In genomic region chr3:171950373-171950772, GRCh38 we compare ENCODE assay signal across 15 cellular contexts.
DNase-seq lines count a peak whose midpoint lies in the region; TF ChIP-seq lines count a peak whose summit lies in the region.
"Had no signal": no experiment of that assay in that cellular context is flagged by ENCODE, and none has a peak within 500 bp of the region (broad histone marks: within the 10 kb centered on the region; RNA-seq: fewer than 3 reads in every experiment).

No MANE protein-coding gene starts in this region.

- TF ChIP-seq RAD21 in SK-N-SH (IDR thresholded peaks at IDR 0.05; ENCODE audit: low read length), result no peak

- H2AFZ ChIP-seq in SK-N-SH (ENCODE audit: low read depth), result peak overlapping the region; percentile 0; the same call in 1 of the 2 replicates

- H3K4me1 ChIP-seq in HEK293 (ENCODE audit: control insufficient read depth, insufficient read depth, low read length), result peaks cover 4% of the 10 kb centered on the region
- H3K4me1 ChIP-seq in SK-N-SH (ENCODE audit: control insufficient read depth in 1 of 2, insufficient read depth in 2 of 2, low read depth in 1 of 2, low read length in 1 of 2), result peaks cover 0 to 8% of the 10 kb centered on the region in 2 experiments; a peak in 3 of 4 replicates
- H3K4me1 ChIP-seq in BE2C, result no peaks in the 10 kb centered on the region; the same call in 1 of the 2 replicates
- peaks cover 0 to 18% (median 11%) of the 10 kb centered on the region in 4 donors for H3K4me1 ChIP-seq in esophagus muscularis mucosa
- H3K4me1 ChIP-seq: upper lobe of right lung had no signal

- TF ChIP-seq EP300 in SK-N-SH (IDR thresholded peaks at IDR 0.05; ENCODE audit: borderline replicate concordance in 1 of 2, low read depth in 1 of 2, low read length in 1 of 2) (no peak), esophagus muscularis mucosa (IDR thresholded peaks at IDR 0.05) (no peak)

- intact Hi-C loops in esophagus muscularis mucosa (cut with DNase I), result no loop called here

- no peaks in the 10 kb centered on the region for H3K9me2 ChIP-seq in SK-N-SH

- TF ChIP-seq POLR2A in esophagus muscularis mucosa (IDR thresholded peaks at IDR 0.05; ENCODE audit: low read depth), result no peak

- POLR2A ChIA-PET in HEK293 (lab: Yijun Ruan, JAX) (no interaction called here), SK-N-SH (lab: Yijun Ruan, JAX) (no interaction called here)

- no peaks in the 10 kb centered on the region for H3K27me3 ChIP-seq in SK-N-SH (ENCODE audit: insufficient read depth)
- no peaks in the 10 kb centered on the region for H3K27me3 ChIP-seq in BE2C
- H3K27me3 ChIP-seq in esophagus muscularis mucosa, result no peaks in the 10 kb centered on the region
- H3K27me3 ChIP-seq: upper lobe of right lung had no signal

- H3K36me3 ChIP-seq in HEK293 (ENCODE audit: control insufficient read depth in 2 of 2, insufficient read depth in 1 of 2, low read length in 2 of 2), result no peaks in the 10 kb centered on the region
- no peaks in the 10 kb centered on the region for H3K36me3 ChIP-seq in SK-N-SH (replicated peaks in 1 of 2; ENCODE audit: control insufficient read depth in 1 of 2, insufficient read depth in 2 of 2, low read length in 1 of 2)
- no peaks in the 10 kb centered on the region for H3K36me3 ChIP-seq in BE2C
- no peaks in the 10 kb centered on the region for H3K36me3 ChIP-seq in esophagus muscularis mucosa
- H3K36me3 ChIP-seq: upper lobe of right lung had no signal

- WGBS in SK-N-SH (ENCODE audit: low lambda C conversion rate), result 29% methylated on average over 1 of the region's 1 CpG
- WGBS in esophagus muscularis mucosa, result 44% methylated on average over 1 of the region's 1 CpG

- no peaks in the 10 kb centered on the region for H3K79me2 ChIP-seq in SK-N-SH (ENCODE audit: insufficient read depth)

- TF ChIP-seq CTCF in HEK293 (tag by site-specific recombination; IDR thresholded peaks at IDR 0.05) (no peak), SK-N-SH (IDR thresholded peaks at IDR 0.05) (no peak), BE2C (IDR thresholded peaks at IDR 0.05; ENCODE audit: low read depth, low read length) (no peak), esophagus muscularis mucosa (IDR thresholded peaks at IDR 0.05) (no peak)

- DNase-seq in AG08395 (ENCODE audit: low spot score) (peak; percentile 60), SK-N-SH (peak; percentile 14), iPS-NIHi11 (ENCODE audit: low spot score) (peak; percentile 64), BE2C (no peak), SK-N-DZ (ENCODE audit: low spot score) (no peak), NCI-H1048 (lab: John Stamatoyannopoulos, UW) (no peak), esophagus muscularis mucosa (ENCODE audit: extremely low spot score) (no peak)
- DNase-seq: CD4-positive, alpha-beta memory T cell; foreskin melanocyte; GOT3; NCI-H510A; stimulated activated CD4-positive, alpha-beta T cell treated with anti-CD3 and anti-CD28 coated beads, Interleukin-4, amount 100 ng/mL, for 4 hours; upper lobe of right lung had no signal

- no peak overlapping the region for H3K9ac ChIP-seq in SK-N-SH

- H3K9me3 ChIP-seq in HEK293 (ENCODE audit: control insufficient read depth, insufficient read depth, low read depth, low read length), result no peaks in the 10 kb centered on the region
- no peaks in the 10 kb centered on the region for H3K9me3 ChIP-seq in SK-N-SH
- no peaks in the 10 kb centered on the region for H3K9me3 ChIP-seq in BE2C
- no peaks in the 10 kb centered on the region for H3K9me3 ChIP-seq in esophagus muscularis mucosa
- H3K9me3 ChIP-seq: upper lobe of right lung had no signal

- H3K27ac ChIP-seq in HEK293 (ENCODE audit: extremely low read depth, low read depth, low read length) (no peak overlapping the region), SK-N-SH (ENCODE audit: low read depth in 2 of 2, low read length in 1 of 2) (no peak overlapping the region), esophagus muscularis mucosa (replicated peaks in 1 of 4) (no peak overlapping the region)
- H3K27ac ChIP-seq: HL-60, upper lobe of right lung had no signal

- H3F3A ChIP-seq in SK-N-SH (replicated peaks; ENCODE audit: insufficient read depth), result no peaks in the 10 kb centered on the region

- no peaks in the 10 kb centered on the region for H4K20me1 ChIP-seq in SK-N-SH (ENCODE audit: insufficient read depth)

- H3K4me2 ChIP-seq in SK-N-SH, result no peak overlapping the region

- H3K4me3 ChIP-seq in HEK293 (ENCODE audit: low read depth, low read length) (no peak overlapping the region), SK-N-SH (ENCODE audit: low read depth in 2 of 2, low read length in 1 of 2) (no peak overlapping the region), BE2C (ENCODE audit: low read depth, low read length) (no peak overlapping the region), esophagus muscularis mucosa (no peak overlapping the region)
- H3K4me3 ChIP-seq: upper lobe of right lung had no signal

- CTCF ChIA-PET in HEK293 (lab: Yijun Ruan, JAX), result no interaction called here
- CTCF ChIA-PET in SK-N-SH (lab: Yijun Ruan, JAX), result no interaction called here

TF ChIP-seq in HEK293, 187 proteins besides CTCF, POLR2A, EP300 and RAD21 (continues in another document):
- TF ChIP-seq PRDM1 (tag by site-specific recombination; IDR thresholded peaks at IDR 0.05) (peak; percentile 78), FEZF1 (tag by site-specific recombination; IDR thresholded peaks at IDR 0.05) (peak; percentile 22; the same call in 1 of the 2 replicates), ZIC2 (tag by site-specific recombination; IDR thresholded peaks at IDR 0.05) (peak; percentile 61), KLF9 (tag by site-specific recombination; IDR thresholded peaks at IDR 0.05; ENCODE audit: low read depth) (no peak), PRDM6 (tag by site-specific recombination; IDR thresholded peaks at IDR 0.05) (peak; percentile 75), ATF2 (tag by site-specific recombination; IDR thresholded peaks at IDR 0.05; ENCODE audit: low read depth) (no peak), TRIM28 (IDR thresholded peaks at IDR 0.05; ENCODE audit: borderline replicate concordance, low read length) (peak; percentile 39; the same call in 1 of the 2 replicates), ZNF768 (tag by site-specific recombination; IDR thresholded peaks at IDR 0.05) (no peak)

TF ChIP-seq in SK-N-SH, 30 proteins besides CTCF, POLR2A, EP300 and RAD21:
- TF ChIP-seq FOSL2 (IDR thresholded peaks at IDR 0.05; ENCODE audit: borderline replicate concordance, low read depth) (peak; percentile 44; the same call in 1 of the 2 replicates), POLR2AphosphoS5 (IDR thresholded peaks at IDR 0.05; ENCODE audit: low read depth, low read length) (no peak), PBX3 (IDR thresholded peaks at IDR 0.05) (peak; percentile 37), ZBTB33 (IDR thresholded peaks at IDR 0.05; ENCODE audit: borderline replicate concordance, low read depth) (no peak), ELF1 (IDR thresholded peaks at IDR 0.05) (no peak), YY1 (IDR thresholded peaks at IDR 0.05; ENCODE audit: low read depth) (no peak), FOXJ3 (CRISPR knock-in tag; IDR thresholded peaks at IDR 0.05) (no peak), JUND (IDR thresholded peaks at IDR 0.05) (peak; percentile 34)

Comparison
In these comparisons a context has a peak if more than half of its experiments do, and no peak if none do; other contexts are left out.
1. DNase-seq: peak in AG08395 (single experiment), SK-N-SH (single experiment) and iPS-NIHi11 (single experiment); none in BE2C (single experiment), SK-N-DZ (single experiment), NCI-H1048 (single experiment) and esophagus muscularis mucosa (single experiment).